Comparison of ENCODE assay signal across 17 cellular contexts in genomic region chr21:29053656-29054055, GRCh38. TPM values are rescaled to one million over a fixed set of nuclear protein-coding genes. Genes with fewer than 3 reads are reported as not detected.
DNase-seq lines count a peak whose midpoint lies in the region; ATAC-seq and TF ChIP-seq lines count a peak whose summit lies in the region.
"Had no signal": no experiment of that assay in that cellular context is flagged by ENCODE, and none has a peak within 500 bp of the region (broad histone marks: within the 10 kb centered on the region; RNA-seq: fewer than 3 reads in every experiment).

No MANE protein-coding gene starts in this region.

- no peak for ATAC-seq in heart left ventricle
- ATAC-seq in RWPE2 (ENCODE audit: low read depth) = peak; percentile 30; the same call in 1 of the 3 replicates
- ATAC-seq in aorta (ENCODE audit: low FRiP score) = peak; percentile 14
- no peak for ATAC-seq in HG03097 (IDR thresholded peaks at IDR 0.05; ENCODE audit: low FRiP score, unreplicated experiment)
- ATAC-seq: right cardiac atrium had no signal

- DNase-seq in cardiac muscle cell (ENCODE audit: low read depth in 1 of 2, low spot score in 1 of 2) (no peak), heart left ventricle (no peak), RWPE2 (ENCODE audit: low spot score) (no peak), choroid plexus epithelial cell (ENCODE audit: low read depth) (peak; percentile 24), aorta (no peak), NCI-H1105 treated with DMSO at 0.1 percent for 48 hours (lab: John Stamatoyannopoulos, UW) (no peak), dermis blood vessel endothelial cell (no peak)
- DNase-seq: activated CD4-positive, alpha-beta T cell treated with anti-CD3 and anti-CD28 coated beads, Interleukin-2, amount 50 U/mL, for 4 hours; activated naive CD4-positive, alpha-beta T cell treated with anti-CD3 and anti-CD28 coated beads, Interleukin-2, amount 50 U/mL, for 16 hours; activated T-cell treated with anti-CD3 and anti-CD28 coated beads, Interleukin-2, amount 50 U/mL, for 1 hour; caudate nucleus; NCI-H1048; NCI-H526 treated with DMSO at 0.1 percent for 48 hours; PC-9; right cardiac atrium; uterus had no signal

- no peaks in the 10 kb centered on the region for H3K4me1 ChIP-seq in cardiac muscle cell (ENCODE audit: low read depth)
- no peaks in the 10 kb centered on the region for H3K4me1 ChIP-seq in heart left ventricle
- H3K4me1 ChIP-seq in RWPE2 (ENCODE audit: insufficient read depth, poor library complexity, severe bottlenecking) = no peaks in the 10 kb centered on the region
- H3K4me1 ChIP-seq in aorta (ENCODE audit: control insufficient read depth in 1 of 2, insufficient read depth in 2 of 2, low read length in 2 of 2) = peaks cover 0 to 3% of the 10 kb centered on the region in 2 donors
- H3K4me1 ChIP-seq: uterus had no signal

- TF ChIP-seq POLR2A in heart left ventricle (IDR thresholded peaks at IDR 0.05) = no peak

- intact Hi-C loops in heart left ventricle (cut with DNase I) = no loop called here
- intact Hi-C loops in aorta (cut with DNase I) = no loop called here

- TF ChIP-seq CTCF in cardiac muscle cell (IDR thresholded peaks at IDR 0.05; ENCODE audit: low read depth, low read length) (no peak), heart left ventricle (IDR thresholded peaks at IDR 0.05) (no peak), RWPE2 (IDR thresholded peaks at IDR 0.05; ENCODE audit: poor library complexity, severe bottlenecking) (no peak), choroid plexus epithelial cell (conservative IDR thresholded peaks at IDR 0.05; ENCODE audit: low read depth, low read length) (no peak)

- H3K36me3 ChIP-seq in cardiac muscle cell (peaks cover 70% of the 10 kb centered on the region), heart left ventricle (peaks cover 0 to 100% (median 99%) of the 10 kb centered on the region in 9 donors), RWPE2 (ENCODE audit: low read depth) (peaks cover 81% of the 10 kb centered on the region), aorta (ENCODE audit: control insufficient read depth in 1 of 2, insufficient read depth in 2 of 2, low read length in 1 of 2) (peaks cover 6 to 20% of the 10 kb centered on the region in 2 donors)
- H3K36me3 ChIP-seq: uterus had no signal

- H3K9me3 ChIP-seq in cardiac muscle cell (ENCODE audit: low read depth) (no peaks in the 10 kb centered on the region), heart left ventricle (no peaks in the 10 kb centered on the region), RWPE2 (ENCODE audit: severe bottlenecking) (no peaks in the 10 kb centered on the region), aorta (ENCODE audit: control insufficient read depth, low read length) (no peaks in the 10 kb centered on the region)
- H3K9me3 ChIP-seq: uterus had no signal

- 85 to 88% (median 86%) methylated on average over 4 of the region's 4 CpGs for WGBS in heart left ventricle, 4 donors
- WGBS in aorta, 2 donors = 23 to 24% methylated on average over 4 of the region's 4 CpGs

- peak overlapping the region; percentile 37 for H3K27ac ChIP-seq in cardiac muscle cell
- no peak overlapping the region for H3K27ac ChIP-seq in heart left ventricle
- no peak overlapping the region for H3K27ac ChIP-seq in RWPE2 (ENCODE audit: poor library complexity, severe bottlenecking)
- H3K27ac ChIP-seq in aorta (ENCODE audit: low read depth in 1 of 2, low read length in 2 of 2) = peak overlapping the region; percentile 44 to 57
- H3K27ac ChIP-seq: PC-9 had no signal

- H3K27me3 ChIP-seq in cardiac muscle cell = no peaks in the 10 kb centered on the region
- H3K27me3 ChIP-seq in heart left ventricle = no peaks in the 10 kb centered on the region
- H3K27me3 ChIP-seq in RWPE2 (ENCODE audit: insufficient read depth, poor library complexity, severe bottlenecking) = no peaks in the 10 kb centered on the region
- no peaks in the 10 kb centered on the region for H3K27me3 ChIP-seq in aorta (ENCODE audit: control insufficient read depth in 1 of 2, insufficient read depth in 2 of 2, low read length in 1 of 2)
- H3K27me3 ChIP-seq: uterus had no signal

- H3K4me3 ChIP-seq in cardiac muscle cell (no peak overlapping the region), heart left ventricle (no peak overlapping the region), RWPE2 (ENCODE audit: severe bottlenecking) (no peak overlapping the region), choroid plexus epithelial cell (ENCODE audit: low read depth, low read length) (no peak overlapping the region), aorta (ENCODE audit: low read length in 2 of 2) (no peak overlapping the region)
- H3K4me3 ChIP-seq: PC-9, uterus had no signal

RNA-seq across cellular contexts. Expression of gene CCT8, which starts 19.8 kb away (rescaled TPM):
- total RNA-seq in cardiac muscle cell (147 and 160 TPM in 2 replicates), heart left ventricle (100 to 1,000 TPM in 6 of 9 donors, 10 to 100 TPM in 3; 88.8 to 147 (median 110) TPM), aorta (100 to 1,000 TPM in 1 of 2 donors, 10 to 100 TPM in 1; 88.7 to 129 TPM), dermis blood vessel endothelial cell (234 and 314 TPM in 2 replicates)
- polyA plus RNA-seq in cardiac muscle cell (198 and 216 TPM in 2 replicates), heart left ventricle (100 to 1,000 TPM in 1 of 2 donors, 10 to 100 TPM in 1; 98.0 to 198 TPM), aorta (100 to 1,000 TPM; 106 to 130 TPM)

RNA-seq across cellular contexts. Expression of gene USP16, which starts 29.2 kb away (rescaled TPM):
- total RNA-seq in cardiac muscle cell (10.7 and 11.5 TPM in 2 replicates), heart left ventricle (10 to 100 TPM; 19.1 to 38.1 (median 32.4) TPM), aorta (10 to 100 TPM; 33.8 to 42.8 TPM), dermis blood vessel endothelial cell (25.5 and 40.8 TPM in 2 replicates)
- polyA plus RNA-seq in cardiac muscle cell (21.6 and 28.1 TPM in 2 replicates), heart left ventricle (10 to 100 TPM; 16.4 to 42.6 TPM), aorta (10 to 100 TPM; 38.7 to 39.8 TPM)

RNA-seq across cellular contexts. Expression of gene RWDD2B, which starts 34.5 kb away (rescaled TPM):
- total RNA-seq in cardiac muscle cell (7.1 and 7.7 TPM in 2 replicates), heart left ventricle (10 to 100 TPM; 10.6 to 22.4 (median 16.6) TPM), aorta (10 to 100 TPM; 13.9 to 16.1 TPM), dermis blood vessel endothelial cell (19.9 and 26.0 TPM in 2 replicates)
- polyA plus RNA-seq in cardiac muscle cell (9.3 and 12.4 TPM in 2 replicates), heart left ventricle (10 to 100 TPM; 10.0 to 16.6 TPM), aorta (10 to 100 TPM; 26.7 to 27.2 TPM)

Comparison
In these comparisons a context has a peak if more than half of its experiments do, and no peak if none do; other contexts are left out.
1. H3K27ac ChIP-seq: peak in cardiac muscle cell (single experiment) and aorta (2 of 2); none in heart left ventricle (0 of 12) and RWPE2 (single experiment).
2. ATAC-seq: peak in RWPE2 (single experiment) and aorta (single experiment); none in heart left ventricle (0 of 4) and HG03097 (single experiment).